ENCODE assay signal across 16 cellular contexts in the genomic region with DNA sequence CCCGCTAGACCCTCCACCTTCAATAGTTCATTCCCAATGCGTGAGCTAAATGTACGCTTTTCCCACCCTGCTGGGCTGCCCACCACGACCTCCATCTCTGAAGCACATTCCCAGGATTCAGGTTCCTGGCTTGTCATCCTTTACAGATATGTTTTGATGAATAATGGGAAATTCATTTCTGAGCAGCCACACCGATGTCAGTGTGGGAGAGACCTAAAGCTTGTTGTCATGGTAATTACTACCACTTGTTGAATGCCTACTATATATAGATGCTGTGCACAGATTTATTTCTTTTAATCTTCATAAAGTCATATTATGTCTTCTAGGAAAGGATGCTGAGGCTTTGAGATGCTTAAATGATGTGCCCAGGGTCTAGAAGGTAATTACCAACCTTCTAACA. TPM values are rescaled to one million over a fixed set of nuclear protein-coding genes. Genes with fewer than 3 reads are reported as not detected.
DNase-seq lines count a peak whose midpoint lies in the region; ATAC-seq and TF ChIP-seq lines count a peak whose summit lies in the region.
"Had no signal": no experiment of that assay in that cellular context is flagged by ENCODE, and none has a peak within 500 bp of the region (broad histone marks: within the 10 kb centered on the region; RNA-seq: fewer than 3 reads in every experiment).

No MANE protein-coding gene starts in this region.

- no peaks in the 10 kb centered on the region for H3K9me3 ChIP-seq in Karpas-422 (ENCODE audit: low read length)
- no peaks in the 10 kb centered on the region for H3K9me3 ChIP-seq in spleen
- H3K9me3 ChIP-seq: Peyer's patch, thoracic aorta had no signal

- H3K4me3 ChIP-seq in Karpas-422 (ENCODE audit: low read length) (no peak overlapping the region), spleen (peak overlapping the region in 1 of 8 donors; percentile 35)
- H3K4me3 ChIP-seq: Peyer's patch, thoracic aorta had no signal

- peak overlapping the region; percentile 93 for H3K27ac ChIP-seq in Karpas-422 (ENCODE audit: low read length)
- H3K27ac ChIP-seq in caudate nucleus (ENCODE audit: low read depth, low read length), result peak overlapping the region; percentile 86
- peak overlapping the region in 6 of 8 donors; percentile 27 to 100 (median 78) for H3K27ac ChIP-seq in spleen
- H3K27ac ChIP-seq: thoracic aorta had no signal

- H3K27me3 Mint-ChIP-seq in activated T-cell treated with anti-CD3 and anti-CD28 coated beads, Interleukin-2, amount 50 U/mL, for 4 hours (ENCODE audit: low read depth), result no peaks in the 10 kb centered on the region

- H3K36me3 ChIP-seq in Karpas-422 (ENCODE audit: insufficient read depth, low read length) (peaks cover 13% of the 10 kb centered on the region), spleen (peaks cover 0 to 97% (median 30%) of the 10 kb centered on the region in 6 donors)
- H3K36me3 ChIP-seq: Peyer's patch, thoracic aorta had no signal

- H3K4me2 ChIP-seq in Karpas-422 (ENCODE audit: low read depth, low read length, poor library complexity, severe bottlenecking), result peak overlapping the region; percentile 33

- peaks cover 98% of the 10 kb centered on the region for H3K4me1 Mint-ChIP-seq in activated T-cell treated with anti-CD3 and anti-CD28 coated beads, Interleukin-2, amount 50 U/mL, for 4 hours (ENCODE audit: low read depth)

- TF ChIP-seq CTCF in spleen (IDR thresholded peaks at IDR 0.05 in 8 of 11, conservative IDR thresholded peaks at IDR 0.05 in 3 of 11), result no peak

- no peak for DNase-seq in activated T-cell treated with anti-CD3 and anti-CD28 coated beads, Interleukin-2, amount 50 U/mL, for 4 hours
- DNase-seq in activated T-cell treated with anti-CD3 and anti-CD28 coated beads, Interleukin-2, amount 50 U/mL, for 48 hours, result no peak
- DNase-seq in Karpas-422 (no peak), caudate nucleus (lab: John Stamatoyannopoulos, UW) (peak in 9 of 61 donors; percentile 12 to 79 (median 57)), spleen (no peak), iPS-NIHi11 (ENCODE audit: low spot score) (no peak), COR-L47 (lab: John Stamatoyannopoulos, UW) (no peak)
- DNase-seq: NCI-H187, NCI-H510A treated with DMSO at 0.1 percent for 48 hours, retina, SW 1271 had no signal

- H4K20me1 ChIP-seq in Karpas-422 (ENCODE audit: insufficient read depth, low read depth, low read length), result no peaks in the 10 kb centered on the region

- intact Hi-C loops in spleen (cut with DNase I; ENCODE audit: low total_unique reads), result no loop called here

- no peak for ATAC-seq in activated T-cell treated with anti-CD3 and anti-CD28 coated beads, Interleukin-2, amount 50 U/mL, for 4 hours
- no peak for ATAC-seq in HG02642 (IDR thresholded peaks at IDR 0.05; ENCODE audit: poor library complexity, unreplicated experiment)

- no peaks in the 10 kb centered on the region for H3K9me3 Mint-ChIP-seq in activated T-cell treated with anti-CD3 and anti-CD28 coated beads, Interleukin-2, amount 50 U/mL, for 4 hours
- H3K9me3 Mint-ChIP-seq: nephron had no signal

- WGBS in spleen, 5 donors, result 59 to 82% (median 70%) methylated on average over 5 of the region's 5 CpGs

- H3K9ac ChIP-seq in Karpas-422 (ENCODE audit: low read length), result no peak overlapping the region; the same call in 1 of the 2 replicates

- peaks cover 35% of the 10 kb centered on the region for H3K36me3 Mint-ChIP-seq in activated T-cell treated with anti-CD3 and anti-CD28 coated beads, Interleukin-2, amount 50 U/mL, for 4 hours (ENCODE audit: insufficient read depth)
- H3K36me3 Mint-ChIP-seq: brain had no signal

- peaks cover 42% of the 10 kb centered on the region for H3K79me2 ChIP-seq in Karpas-422 (ENCODE audit: low read length)

- H3K9me2 ChIP-seq in Karpas-422 (replicated peaks; ENCODE audit: insufficient read depth, low read length), result no peaks in the 10 kb centered on the region

- H3K4me3 Mint-ChIP-seq in activated T-cell treated with anti-CD3 and anti-CD28 coated beads, Interleukin-2, amount 50 U/mL, for 4 hours, result peak overlapping the region; percentile 31
- H3K4me3 Mint-ChIP-seq: nephron had no signal

- H3K27me3 ChIP-seq in Karpas-422 (ENCODE audit: low read length), result no peaks in the 10 kb centered on the region
- H3K27me3 ChIP-seq in spleen (replicated peaks in 1 of 7), result no peaks in the 10 kb centered on the region
- H3K27me3 ChIP-seq: Peyer's patch had no signal

- no peak overlapping the region for H2AFZ ChIP-seq in Karpas-422 (ENCODE audit: low read length)

- no peak for TF ChIP-seq POLR2A in spleen (IDR thresholded peaks at IDR 0.05)

- peaks cover 54% of the 10 kb centered on the region for H3K4me1 ChIP-seq in Karpas-422 (ENCODE audit: low read length)
- peaks cover 47 to 100% (median 92%) of the 10 kb centered on the region in 6 donors for H3K4me1 ChIP-seq in spleen

RNA-seq across cellular contexts. Expression of a gene that starts 8.0 kb away (rescaled TPM):
- total RNA-seq in activated T-cell treated with anti-CD3 and anti-CD28 coated beads, Interleukin-2, amount 50 U/mL, for 4 hours, result 10 to 100 TPM; 15.4 to 20.6 (median 17.5) TPM
- total RNA-seq in Karpas-422 (2014; rRNA removed; shearing (Covaris generic); ENCODE audit: low replicate concordance), result 85.4 and 116 TPM in 2 replicates
- 100 to 1,000 TPM in 5 of 7 donors, 10 to 100 TPM in 2; 91.9 to 144 (median 124) TPM for total RNA-seq in spleen
- polyA plus RNA-seq in spleen, result 100 to 1,000 TPM in 1 of 3 donors, 10 to 100 TPM in 2; 58.9 to 103 (median 87.2) TPM
